ENCODE assay signal across 11 cellular contexts in the genomic region with DNA sequence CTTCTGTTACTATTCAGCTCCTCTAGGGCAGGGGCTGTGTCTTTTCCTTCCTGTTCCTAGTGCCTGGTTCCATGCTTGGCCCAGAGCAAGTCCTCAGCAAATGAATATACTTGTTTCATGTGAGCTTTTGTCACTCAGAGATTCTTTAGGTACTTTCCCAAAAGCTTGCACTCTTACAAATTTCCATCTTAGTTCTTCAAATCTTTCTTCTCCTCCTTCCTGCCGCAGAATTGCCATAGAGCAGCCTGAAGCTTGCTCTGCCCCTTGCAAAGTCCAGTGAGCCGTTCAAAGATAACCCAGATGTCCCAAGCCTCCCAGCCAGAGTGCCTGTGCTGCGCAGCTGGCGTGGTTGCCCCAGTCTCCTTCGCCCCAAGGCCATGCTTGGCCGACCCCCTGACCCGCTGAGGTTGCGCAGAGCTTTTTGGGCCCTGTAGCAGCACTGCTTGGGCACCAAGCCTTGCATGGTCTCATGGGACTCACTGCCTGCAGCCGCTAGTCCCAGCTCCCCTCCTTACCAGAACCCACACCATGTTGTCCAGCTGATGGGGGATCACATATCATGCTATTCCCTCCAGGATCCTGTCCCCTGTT. TPM values are rescaled to one million over a fixed set of nuclear protein-coding genes. Genes with fewer than 3 reads are reported as not detected.
DNase-seq lines count a peak whose midpoint lies in the region; ATAC-seq and TF ChIP-seq lines count a peak whose summit lies in the region.
"Had no signal": no experiment of that assay in that cellular context is flagged by ENCODE, and none has a peak within 500 bp of the region (broad histone marks: within the 10 kb centered on the region; RNA-seq: fewer than 3 reads in every experiment).

No MANE protein-coding gene starts in this region.

- peak; percentile 58 for DNase-seq in SK-N-SH
- DNase-seq in adrenal gland = peak in 3 of 7 donors; percentile 44 to 76 (median 75)
- DNase-seq in mesenchymal stem cell = no peak
- no peak for DNase-seq in thoracic aorta (ENCODE audit: low spot score)
- no peak for DNase-seq in effector memory CD4-positive, alpha-beta T cell
- no peak for DNase-seq in NCI-H510A treated with DMSO at 0.1 percent for 48 hours (lab: John Stamatoyannopoulos, UW)
- DNase-seq: RPMI8226 had no signal

- no peaks in the 10 kb centered on the region for H3F3A ChIP-seq in SK-N-SH (replicated peaks; ENCODE audit: insufficient read depth)

- H3K27ac ChIP-seq in SK-N-SH (ENCODE audit: low read depth in 2 of 2, low read length in 1 of 2) (peak overlapping the region in 1 of 2 experiments; percentile 44; a peak in 1 of 4 replicates), adrenal gland (peak overlapping the region in 4 of 5 donors; percentile 72 to 97 (median 90)), mesenchymal stem cell (ENCODE audit: low read length, poor library complexity, severe bottlenecking) (no peak overlapping the region), thoracic aorta (peak overlapping the region; percentile 71 to 83)
- H3K27ac ChIP-seq in effector memory CD4-positive, alpha-beta T cell (ENCODE audit: insufficient read depth, low read length, poor library complexity, severe bottlenecking) = no peak overlapping the region
- H3K27ac ChIP-seq: 22Rv1 had no signal

- TF ChIP-seq POLR2A in adrenal gland (IDR thresholded peaks at IDR 0.05) = no peak

- H3K27me3 ChIP-seq in SK-N-SH (ENCODE audit: insufficient read depth) = no peaks in the 10 kb centered on the region
- no peaks in the 10 kb centered on the region for H3K27me3 ChIP-seq in adrenal gland
- no peaks in the 10 kb centered on the region for H3K27me3 ChIP-seq in mesenchymal stem cell (ENCODE audit: control insufficient read depth in 1 of 2, insufficient read depth in 1 of 2, low read length in 2 of 2)
- H3K27me3 ChIP-seq in thoracic aorta (replicated peaks; ENCODE audit: insufficient read depth) = no peaks in the 10 kb centered on the region
- no peaks in the 10 kb centered on the region for H3K27me3 ChIP-seq in effector memory CD4-positive, alpha-beta T cell (replicated peaks; ENCODE audit: control insufficient read depth, insufficient read depth, low read length, poor library complexity, severe bottlenecking)
- H3K27me3 ChIP-seq: ovary had no signal

- no peak overlapping the region for H3K18ac ChIP-seq in mesenchymal stem cell (ENCODE audit: low read depth in 1 of 2, low read length in 2 of 2)

- TF ChIP-seq CTCF in SK-N-SH (IDR thresholded peaks at IDR 0.05) (no peak), adrenal gland (IDR thresholded peaks at IDR 0.05) (no peak), thoracic aorta (IDR thresholded peaks at IDR 0.05) (no peak)

- no peak overlapping the region for H2BK15ac ChIP-seq in mesenchymal stem cell (ENCODE audit: low read depth, poor library complexity, severe bottlenecking)

- no peak overlapping the region for H3K14ac ChIP-seq in mesenchymal stem cell (ENCODE audit: low read length in 2 of 2)

- H3K9me2 ChIP-seq in SK-N-SH = no peaks in the 10 kb centered on the region

- WGBS in SK-N-SH (ENCODE audit: low lambda C conversion rate) = 72% methylated on average over 5 of the region's 9 CpGs
- 38 to 66% (median 44%) methylated on average over 5 to 9 of the region's 9 CpGs for WGBS in adrenal gland, 4 donors
- 96% methylated on average over 9 of the region's 9 CpGs for WGBS in mesenchymal stem cell

- CTCF ChIA-PET in SK-N-SH (lab: Yijun Ruan, JAX) = interaction anchor here (0.7 to 3.3 kb wide), 9 partner anchors 10 to 89 kb away, joined by 3 to 14 read pairs (median 4); no protein-coding TSS in a partner anchor

- H3K9me3 ChIP-seq in SK-N-SH (no peaks in the 10 kb centered on the region), adrenal gland (replicated peaks in 1 of 3) (no peaks in the 10 kb centered on the region), mesenchymal stem cell (ENCODE audit: control insufficient read depth, low read length) (no peaks in the 10 kb centered on the region), thoracic aorta (no peaks in the 10 kb centered on the region)
- H3K9me3 ChIP-seq in effector memory CD4-positive, alpha-beta T cell (ENCODE audit: control insufficient read depth, low read length) = no peaks in the 10 kb centered on the region
- H3K9me3 ChIP-seq: ovary had no signal

- H3K4ac ChIP-seq in mesenchymal stem cell (ENCODE audit: low read depth in 1 of 2, low read length in 2 of 2) = no peak overlapping the region

- H3K4me3 ChIP-seq in SK-N-SH (ENCODE audit: low read depth in 2 of 2, low read length in 1 of 2) (no peak overlapping the region), adrenal gland (no peak overlapping the region), mesenchymal stem cell (ENCODE audit: insufficient read depth in 1 of 2, low read depth in 1 of 2, low read length in 2 of 2) (peak overlapping the region in 1 of 2 experiments; percentile 56), thoracic aorta (no peak overlapping the region)
- H3K4me3 ChIP-seq in effector memory CD4-positive, alpha-beta T cell (ENCODE audit: insufficient read depth, low read depth, low read length, poor library complexity, severe bottlenecking) = no peak overlapping the region
- H3K4me3 ChIP-seq: ovary had no signal

- H2AFZ ChIP-seq in SK-N-SH (ENCODE audit: low read depth) = no peak overlapping the region
- no peak overlapping the region for H2AFZ ChIP-seq in mesenchymal stem cell (ENCODE audit: low read depth, low read length)

- H2AK5ac ChIP-seq in mesenchymal stem cell (ENCODE audit: low read length, severe bottlenecking) = no peak overlapping the region

- intact Hi-C loops in adrenal gland (cut with DNase I) = no loop called here

- peaks cover 14 to 44% of the 10 kb centered on the region in 2 experiments; a peak in 2 of 4 replicates for H3K4me1 ChIP-seq in SK-N-SH (ENCODE audit: control insufficient read depth in 1 of 2, insufficient read depth in 2 of 2, low read depth in 1 of 2, low read length in 1 of 2)
- H3K4me1 ChIP-seq in adrenal gland (replicated peaks in 1 of 2) = peaks cover 65 to 81% of the 10 kb centered on the region in 2 donors
- H3K4me1 ChIP-seq in mesenchymal stem cell (ENCODE audit: control insufficient read depth, insufficient read depth, low read depth, low read length) = peaks cover 20% of the 10 kb centered on the region
- H3K4me1 ChIP-seq in thoracic aorta (ENCODE audit: control insufficient read depth in 1 of 2, low read depth in 2 of 2) = peaks cover 56 to 85% of the 10 kb centered on the region in 2 donors
- no peaks in the 10 kb centered on the region for H3K4me1 ChIP-seq in effector memory CD4-positive, alpha-beta T cell (ENCODE audit: control insufficient read depth, insufficient read depth, low read length, poor library complexity, severe bottlenecking)

- H4K91ac ChIP-seq in mesenchymal stem cell (ENCODE audit: low read length) = peak overlapping the region; percentile 88

- peaks cover 74% of the 10 kb centered on the region for H3K79me2 ChIP-seq in SK-N-SH (ENCODE audit: insufficient read depth)

- no peak overlapping the region for H4K8ac ChIP-seq in mesenchymal stem cell (ENCODE audit: low read length)

- ATAC-seq in SK-N-SH treated with all-trans-retinoic acid at 6 μM for 48 hours (no peak), thoracic aorta (ENCODE audit: insufficient number of reproducible peaks, low FRiP score, low read depth) (no peak), HG03460 (IDR thresholded peaks at IDR 0.05; ENCODE audit: unreplicated experiment) (no peak)

- H2BK12ac ChIP-seq in mesenchymal stem cell (ENCODE audit: low read length in 2 of 2) = peak overlapping the region; percentile 20 to 23

- TF ChIP-seq EP300 in SK-N-SH (IDR thresholded peaks at IDR 0.05; ENCODE audit: borderline replicate concordance in 1 of 2, low read depth in 1 of 2, low read length in 1 of 2) = no peak

- H3K36me3 ChIP-seq in SK-N-SH (replicated peaks in 1 of 2; ENCODE audit: control insufficient read depth in 1 of 2, insufficient read depth in 2 of 2, low read length in 1 of 2) = peaks cover 0 to 4% of the 10 kb centered on the region in 2 experiments
- H3K36me3 ChIP-seq in adrenal gland (replicated peaks in 1 of 2) = no peaks in the 10 kb centered on the region
- H3K36me3 ChIP-seq in mesenchymal stem cell (ENCODE audit: control insufficient read depth in 1 of 2, insufficient read depth in 2 of 2, low read depth in 1 of 2, low read length in 2 of 2) = peaks cover 0 to 2% of the 10 kb centered on the region in 2 experiments
- no peaks in the 10 kb centered on the region for H3K36me3 ChIP-seq in thoracic aorta
- no peaks in the 10 kb centered on the region for H3K36me3 ChIP-seq in effector memory CD4-positive, alpha-beta T cell (ENCODE audit: control insufficient read depth, insufficient read depth, low read length)
- H3K36me3 ChIP-seq: ovary had no signal

- peak overlapping the region in 1 of 2 experiments; percentile 53 for H3K23ac ChIP-seq in mesenchymal stem cell (ENCODE audit: low read length in 2 of 2)

- H3K4me2 ChIP-seq in SK-N-SH (no peak overlapping the region), mesenchymal stem cell (ENCODE audit: low read length, poor library complexity, severe bottlenecking) (no peak overlapping the region)

- peaks cover 26% of the 10 kb centered on the region for H3K79me1 ChIP-seq in mesenchymal stem cell (replicated peaks; ENCODE audit: low read length, poor library complexity, severe bottlenecking)

- H2BK5ac ChIP-seq in mesenchymal stem cell (ENCODE audit: low read depth, low read length, poor library complexity, severe bottlenecking) = no peak overlapping the region

- peak overlapping the region; percentile 38 for H2BK120ac ChIP-seq in mesenchymal stem cell (ENCODE audit: low read depth, low read length)

- TF ChIP-seq RAD21 in SK-N-SH (IDR thresholded peaks at IDR 0.05; ENCODE audit: low read length) = no peak

- no peaks in the 10 kb centered on the region for H4K20me1 ChIP-seq in SK-N-SH (ENCODE audit: insufficient read depth)

- H3K9ac ChIP-seq in SK-N-SH = no peak overlapping the region
- H3K9ac ChIP-seq in mesenchymal stem cell (ENCODE audit: low read length) = peak overlapping the region; percentile 53

- POLR2A ChIA-PET in SK-N-SH (lab: Yijun Ruan, JAX) = interaction anchor here (1.1 kb wide), 1 partner anchor 9 kb away, joined by 4 read pairs; no protein-coding TSS in a partner anchor

TF ChIP-seq in SK-N-SH, 30 proteins besides CTCF, POLR2A, EP300 and RAD21 (continues in another document):
- no peak for TF ChIP-seq NFIC (IDR thresholded peaks at IDR 0.05; ENCODE audit: borderline replicate concordance)
- TF ChIP-seq TEAD4 (IDR thresholded peaks at IDR 0.05; ENCODE audit: borderline replicate concordance, insufficient read depth) = no peak

RNA-seq across cellular contexts. Expression of a gene that starts 20.7 kb away (rescaled TPM):
- polyA plus RNA-seq in SK-N-SH (2012; rRNA removed) (6.0 and 6.1 TPM in 2 replicates), adrenal gland (10 to 100 TPM in 1 of 3 donors, 1 to 10 TPM in 2; 3.9 to 30.2 (median 5.4) TPM)
- polyA plus RNA-seq in SK-N-SH (2012; cell fraction: cytosol; rRNA removed) = 4.1 and 5.6 TPM in 2 replicates
- polyA plus RNA-seq in SK-N-SH (2012; cell fraction: nucleus; rRNA removed) = 5.7 and 6.8 TPM in 2 replicates
- total RNA-seq in adrenal gland (10 to 100 TPM; 32.2 to 49.7 (median 35.9) TPM), thoracic aorta (10 to 100 TPM; 54.4 to 80.6 TPM)
- 14.6 TPM for polyA plus RNA-seq in mesenchymal stem cell (2013, experiment 1 of 2)
- polyA plus RNA-seq in mesenchymal stem cell (2013, experiment 2 of 2) = 14.4 TPM

Comparison
In these comparisons a context has a peak if more than half of its experiments do, and no peak if none do; other contexts are left out.
1. H3K27ac ChIP-seq: peak in adrenal gland (4 of 5) and thoracic aorta (2 of 2); none in mesenchymal stem cell (single experiment) and effector memory CD4-positive, alpha-beta T cell (single experiment).